ENCODE assay signal across 10 cellular contexts in the genomic region with DNA sequence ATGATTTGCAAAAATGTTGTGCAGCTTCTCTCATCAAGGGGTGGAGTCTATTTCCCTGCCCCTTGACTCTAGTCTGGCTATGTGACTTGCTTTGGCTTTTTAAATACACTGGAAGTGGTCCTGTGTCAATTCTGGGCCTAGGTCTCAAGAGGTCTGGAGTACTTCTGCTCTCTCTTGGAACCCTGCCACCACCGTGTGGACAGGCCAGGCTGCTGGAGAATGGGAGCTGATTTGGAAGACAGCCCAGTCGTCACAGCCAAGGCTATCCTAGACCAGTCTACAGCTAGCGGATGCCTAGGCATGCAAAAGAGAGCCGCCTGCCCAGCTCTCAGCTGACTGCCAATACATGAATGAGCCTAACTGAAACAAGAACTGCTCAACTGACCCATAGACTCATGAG. TPM values are rescaled to one million over a fixed set of nuclear protein-coding genes. Genes with fewer than 3 reads are reported as not detected.
DNase-seq lines count a peak whose midpoint lies in the region; ATAC-seq and TF ChIP-seq lines count a peak whose summit lies in the region.
"Had no signal": no experiment of that assay in that cellular context is flagged by ENCODE, and none has a peak within 500 bp of the region (broad histone marks: within the 10 kb centered on the region; RNA-seq: fewer than 3 reads in every experiment).

No MANE protein-coding gene starts in this region.

- H3K4me3 Mint-ChIP-seq in nephron (no peak overlapping the region), T-helper 17 cell (no peak overlapping the region), H9 (no peak overlapping the region)
- no peak overlapping the region for H3K4me3 Mint-ChIP-seq in activated T-helper 17 cell treated with anti-CD3 and anti-CD28 coated beads, Interleukin-2, amount 50 U/mL, for 72 hours

- H3K4me1 ChIP-seq in fibroblast of lung (ENCODE audit: control insufficient read depth, extremely low read depth, insufficient read depth, low read length) (no peaks in the 10 kb centered on the region), H9 (ENCODE audit: insufficient read depth, low read length) (0 out of 2 replicates have a peak, but pooled peaks cover 4% of the 10 kb centered on the region)

- no peaks in the 10 kb centered on the region for H3K36me3 ChIP-seq in fibroblast of lung (ENCODE audit: control insufficient read depth, insufficient read depth, low read length)

- no peaks in the 10 kb centered on the region for H3K9me3 Mint-ChIP-seq in nephron
- no peaks in the 10 kb centered on the region for H3K9me3 Mint-ChIP-seq in activated T-helper 17 cell treated with anti-CD3 and anti-CD28 coated beads, Interleukin-2, amount 50 U/mL, for 72 hours
- H3K9me3 Mint-ChIP-seq in H9, result no peaks in the 10 kb centered on the region

- H4K8ac ChIP-seq in H9 (replicated peaks; ENCODE audit: insufficient read length, low read depth, low read length), result no peak overlapping the region

- H3K79me2 ChIP-seq in fibroblast of lung (ENCODE audit: control insufficient read depth, insufficient read depth, low read length) (no peaks in the 10 kb centered on the region), H9 (ENCODE audit: insufficient read depth, low read length) (no peaks in the 10 kb centered on the region)

- no peak overlapping the region for H2AK5ac ChIP-seq in H9 (ENCODE audit: insufficient read length, low read length)

- no peak for ATAC-seq in activated T-helper 17 cell treated with anti-CD3 and anti-CD28 coated beads, Interleukin-2, amount 50 U/mL, for 72 hours (replicated peaks)
- no peak for ATAC-seq in T-helper 17 cell

- H2BK5ac ChIP-seq in H9 (ENCODE audit: insufficient read length, low read length), result no peak overlapping the region

- no peak overlapping the region for H3T11ph ChIP-seq in H9 (ENCODE audit: low read length)

- H3K4me2 ChIP-seq in fibroblast of lung (ENCODE audit: extremely low read depth, insufficient read depth, low read length) (no peak overlapping the region), H9 (ENCODE audit: insufficient read depth, insufficient read length, low read length) (no peak overlapping the region)

- no peak overlapping the region for H2BK20ac ChIP-seq in H9 (ENCODE audit: low read depth, low read length, poor library complexity, severe bottlenecking)

- no peaks in the 10 kb centered on the region for H3K27me3 ChIP-seq in fibroblast of lung (ENCODE audit: control insufficient read depth, insufficient read depth, low read length)
- H3K27me3 ChIP-seq in H9 (ENCODE audit: insufficient read depth, low read length), result no peaks in the 10 kb centered on the region

- H3K23ac ChIP-seq in H9 (ENCODE audit: insufficient read length, low read depth, low read length), result no peak overlapping the region

- no peak overlapping the region for H3K56ac ChIP-seq in H9 (ENCODE audit: insufficient read length, low read depth, low read length)

- no peak overlapping the region for H3K14ac ChIP-seq in H9 (ENCODE audit: insufficient read depth, low read length)

- H4K20me1 ChIP-seq in fibroblast of lung (ENCODE audit: control insufficient read depth, extremely low read depth, insufficient read depth, low read length), result no peaks in the 10 kb centered on the region
- no peaks in the 10 kb centered on the region for H4K20me1 ChIP-seq in H9 (ENCODE audit: control insufficient read depth, insufficient read depth, insufficient read length)

- no peak overlapping the region for H2BK120ac ChIP-seq in H9 (ENCODE audit: low read depth, low read length, poor library complexity, severe bottlenecking)

- H3K27ac ChIP-seq in fibroblast of lung (ENCODE audit: insufficient read depth, low read length) (no peak overlapping the region), H9 (ENCODE audit: insufficient read length, low read depth, low read length) (no peak overlapping the region)
- H3K27ac ChIP-seq: C4-2B had no signal

- H3K4me1 Mint-ChIP-seq in nephron (peaks cover 51% of the 10 kb centered on the region), T-helper 17 cell (peaks cover 27% of the 10 kb centered on the region), H9 (peaks cover 45 to 52% of the 10 kb centered on the region in 2 experiments)
- peaks cover 21% of the 10 kb centered on the region for H3K4me1 Mint-ChIP-seq in activated T-helper 17 cell treated with anti-CD3 and anti-CD28 coated beads, Interleukin-2, amount 50 U/mL, for 72 hours

- no peak overlapping the region for H4K5ac ChIP-seq in H9 (ENCODE audit: insufficient read length, low read depth, low read length)

- H3K27me3 Mint-ChIP-seq in nephron (ENCODE audit: low read depth), result peaks cover 6% of the 10 kb centered on the region
- no peaks in the 10 kb centered on the region for H3K27me3 Mint-ChIP-seq in activated T-helper 17 cell treated with anti-CD3 and anti-CD28 coated beads, Interleukin-2, amount 50 U/mL, for 72 hours
- peaks cover 5% of the 10 kb centered on the region for H3K27me3 Mint-ChIP-seq in T-helper 17 cell
- H3K27me3 Mint-ChIP-seq in H9 (ENCODE audit: low read depth), result no peaks in the 10 kb centered on the region; the same call in none of the 2 replicates

- H2AFZ ChIP-seq in fibroblast of lung (ENCODE audit: low read length) (no peak overlapping the region), H9 (ENCODE audit: low read length) (no peak overlapping the region)

- WGBS in H9 (ENCODE audit: extremely low coverage, insufficient read length, low lambda C conversion rate), result no CpG with 5 or more reads among the region's 4 CpGs

- H3K9me3 ChIP-seq in fibroblast of lung (ENCODE audit: control insufficient read depth, insufficient read depth, low read depth, low read length) (no peaks in the 10 kb centered on the region), T-helper 17 cell (ENCODE audit: control insufficient read depth, low read length, poor library complexity, severe bottlenecking) (no peaks in the 10 kb centered on the region), H9 (ENCODE audit: control insufficient read depth, low read depth, low read length) (no peaks in the 10 kb centered on the region)

- no peak overlapping the region for H3K4ac ChIP-seq in H9 (ENCODE audit: low read depth, low read length)

- DNase-seq in DMS153 (lab: John Stamatoyannopoulos, UW) (peak; percentile 77), OCI-M1 (lab: John Stamatoyannopoulos, UW) (peak; percentile 14), fibroblast of lung (ENCODE audit: low read depth in 2 of 2) (peak; percentile 37 to 65), T-helper 2 cell (no peak), T-helper 17 cell (no peak), H9 (no peak)

- TF ChIP-seq CTCF in fibroblast of lung (conservative IDR thresholded peaks at IDR 0.05 in 1 of 2, IDR thresholded peaks at IDR 0.05 in 1 of 2; ENCODE audit: low read depth in 1 of 2, low read length in 2 of 2), result no peak
- no peak for TF ChIP-seq CTCF in nephron (IDR thresholded peaks at IDR 0.05; ENCODE audit: unreplicated experiment in 3 of 3)
- TF ChIP-seq CTCF in H9 (conservative IDR thresholded peaks at IDR 0.05), result no peak

- H3K27ac Mint-ChIP-seq in nephron, result peak overlapping the region; percentile 47 to 97 (median 74)
- no peak overlapping the region for H3K27ac Mint-ChIP-seq in activated T-helper 17 cell treated with anti-CD3 and anti-CD28 coated beads, Interleukin-2, amount 50 U/mL, for 72 hours
- H3K27ac Mint-ChIP-seq in T-helper 17 cell, result no peak overlapping the region
- no peak overlapping the region for H3K27ac Mint-ChIP-seq in H9

- H2BK15ac ChIP-seq in H9 (ENCODE audit: low read depth, low read length), result no peak overlapping the region

- no peak overlapping the region for H2BK12ac ChIP-seq in H9 (ENCODE audit: insufficient read length, low read depth, low read length)

- H3K23me2 ChIP-seq in H9 (ENCODE audit: insufficient read length, low read depth, low read length, poor library complexity, severe bottlenecking), result no peaks in the 10 kb centered on the region

- H3K18ac ChIP-seq in H9 (ENCODE audit: insufficient read length, low read depth, low read length), result no peak overlapping the region

- H3K9ac ChIP-seq in fibroblast of lung (ENCODE audit: insufficient read depth, low read length) (no peak overlapping the region), H9 (ENCODE audit: extremely low read depth, insufficient read length, low read length) (no peak overlapping the region)

- H3K36me3 Mint-ChIP-seq in nephron (ENCODE audit: low read depth) (no peaks in the 10 kb centered on the region), T-helper 17 cell (ENCODE audit: low read depth) (no peaks in the 10 kb centered on the region), H9 (ENCODE audit: insufficient read depth in 1 of 3, low read depth in 3 of 3) (no peaks in the 10 kb centered on the region)
- no peaks in the 10 kb centered on the region for H3K36me3 Mint-ChIP-seq in activated T-helper 17 cell treated with anti-CD3 and anti-CD28 coated beads, Interleukin-2, amount 50 U/mL, for 72 hours (ENCODE audit: low read depth)

- no peak overlapping the region for H3K4me3 ChIP-seq in fibroblast of lung (replicated peaks in 1 of 4; ENCODE audit: control extremely low read depth in 1 of 4, insufficient read depth in 1 of 4, low read depth in 3 of 4, low read length in 4 of 4)
- H3K4me3 ChIP-seq: SK-N-MC had no signal

- no peaks in the 10 kb centered on the region for H3K79me1 ChIP-seq in H9 (ENCODE audit: insufficient read depth, low read depth, low read length, poor library complexity, severe bottlenecking)

- no peak overlapping the region for H4K91ac ChIP-seq in H9 (ENCODE audit: insufficient read length, low read depth, low read length)

RNA-seq across cellular contexts. Expression of a gene that starts 56.7 kb away (rescaled TPM):
- total RNA-seq in fibroblast of lung, result 65.2 and 82.4 TPM in 2 replicates
- polyA plus RNA-seq in fibroblast of lung, result 95.7 and 99.0 TPM in 2 replicates
- polyA plus RNA-seq in fibroblast of lung (2012), result 50.8 and 51.3 TPM in 2 replicates
- 235 and 332 TPM in 2 replicates for polyA minus RNA-seq in fibroblast of lung (ENCODE audit: low replicate concordance)
- 10 to 100 TPM; 42.1 to 60.7 TPM for total RNA-seq in activated T-helper 17 cell treated with anti-CD3 and anti-CD28 coated beads, Interleukin-2, amount 50 U/mL, for 72 hours
- total RNA-seq in T-helper 17 cell, result 100 to 1,000 TPM in 1 of 2 donors, 10 to 100 TPM in 1; 92.7 to 102 TPM
- 74.0 and 79.1 TPM in 2 replicates for total RNA-seq in H9 (2021)

Comparison
In these comparisons a context has a peak if more than half of its experiments do, and no peak if none do; other contexts are left out.
1. DNase-seq: peak in DMS153 (single experiment), OCI-M1 (single experiment) and fibroblast of lung (2 of 2); none in T-helper 2 cell (0 of 5), T-helper 17 cell (0 of 3) and H9 (single experiment).
2. H3K27ac Mint-ChIP-seq: peak in nephron (3 of 3); none in activated T-helper 17 cell treated with anti-CD3 and anti-CD28 coated beads, Interleukin-2, amount 50 U/mL, for 72 hours (single experiment), T-helper 17 cell (single experiment) and H9 (0 of 3).